ENCODE assay signal across 17 cellular contexts in genomic region chr4:123822353-123822752, GRCh38.
A peak's percentile ranks its signal among the peaks of the same experiment; 100 is the strongest.
DNase-seq lines count a peak whose midpoint lies in the region; ATAC-seq, FAIRE-seq and TF ChIP-seq lines count a peak whose summit lies in the region.
"Had no signal": no experiment of that assay in that cellular context is flagged by ENCODE, and none has a peak within 500 bp of the region (broad histone marks: within the 10 kb centered on the region; RNA-seq: fewer than 3 reads in every experiment).

No MANE protein-coding gene starts in this region.

- no TSS peak for BruUV-seq in HepG2 (replicated peaks; lab: Mats Ljungman, UMichigan)

- in situ Hi-C loops in HepG2 (cut with HindIII; ENCODE audit: extremely low pct_ligation_motif_present, low pct_unique_long_range_greater_than_20kb) = no loop called here

- H3K4me2 ChIP-seq in HepG2 (ENCODE audit: low read depth, low read length) = no peak overlapping the region
- H3K4me2 ChIP-seq: BLaER1 had no signal

- TF ChIP-seq POLR2A in HepG2 (IDR thresholded peaks at IDR 0.05; ENCODE audit: insufficient read depth in 1 of 2, low read depth in 2 of 2, low read length in 2 of 2) (no peak), right lobe of liver (IDR thresholded peaks at IDR 0.05) (no peak)

- H3K4me3 Mint-ChIP-seq in endodermal cell (no peak overlapping the region), mesothelial cell of epicardium (no peak overlapping the region)
- H3K4me3 Mint-ChIP-seq: CD8-positive, alpha-beta memory T cell had no signal

- intact Hi-C loops in HepG2 (cut with micrococcal nuclease; ENCODE audit: unreplicated experiment) = no loop called here
- intact Hi-C loops in right lobe of liver (cut with DNase I) = no loop called here
- intact Hi-C loops in posterior cingulate gyrus (cut with DNase I) = no loop called here

- FAIRE-seq in HepG2 (lab: Jason Lieb, UNC) = no peak
- FAIRE-seq: GM12892 had no signal

- POLR2A ChIA-PET in HepG2 (lab: Yijun Ruan, JAX) = interaction anchor here (1.8 kb wide), 1 partner anchor 35 kb away, joined by 5 read pairs; no protein-coding TSS in a partner anchor

- ATAC-seq in HepG2 (no peak), right lobe of liver (no peak), GM21367 (IDR thresholded peaks at IDR 0.05; ENCODE audit: unreplicated experiment) (no peak)

- H3K27ac Mint-ChIP-seq in endodermal cell = no peak overlapping the region
- H3K27ac Mint-ChIP-seq in mesothelial cell of epicardium = peak overlapping the region; percentile 28

- H3K4me3 ChIP-seq in HepG2 (replicated peaks in 1 of 3; ENCODE audit: insufficient read depth in 1 of 3, low read depth in 2 of 3, low read length in 3 of 3) (no peak overlapping the region), right lobe of liver (no peak overlapping the region), endodermal cell (ENCODE audit: low read length) (peak overlapping the region; percentile 37)
- H3K4me3 ChIP-seq: BLaER1 had no signal

- H3K36me3 Mint-ChIP-seq in endodermal cell (ENCODE audit: low read depth) = no peaks in the 10 kb centered on the region
- no peaks in the 10 kb centered on the region for H3K36me3 Mint-ChIP-seq in mesothelial cell of epicardium
- H3K36me3 Mint-ChIP-seq: CD8-positive, alpha-beta memory T cell had no signal

- H3K9ac ChIP-seq in HepG2 (ENCODE audit: insufficient read depth, low read depth, low read length) (no peak overlapping the region), endodermal cell (ENCODE audit: extremely low read depth, low read length, poor library complexity, severe bottlenecking) (no peak overlapping the region)
- H3K9ac ChIP-seq: BLaER1 had no signal

- H3K9me3 ChIP-seq in HepG2 (ENCODE audit: low read length) = no peaks in the 10 kb centered on the region
- no peaks in the 10 kb centered on the region for H3K9me3 ChIP-seq in right lobe of liver
- H3K9me3 ChIP-seq in endodermal cell (ENCODE audit: control insufficient read depth, low read length) = peaks cover 7% of the 10 kb centered on the region
- H3K9me3 ChIP-seq: BLaER1, Caco-2 had no signal

- DNase-seq in HepG2 (ENCODE audit: low spot score) (no peak), right lobe of liver (no peak), endodermal cell (no peak), mesothelial cell of epicardium (ENCODE audit: low spot score in 2 of 2, unreplicated experiment in 2 of 2) (no peak), SW480 (ENCODE audit: low spot score) (no peak), posterior cingulate gyrus (no peak)
- DNase-seq in central memory CD4-positive, alpha-beta T cell = no peak
- DNase-seq: AML-193; CD8-positive, alpha-beta memory T cell; DND-41; GDM1; HCEC 1CT had no signal

- CTCF ChIA-PET in HepG2 (lab: Yijun Ruan, JAX; ENCODE audit: low intra/inter-chr PET ratio, low total read pairs) = no interaction called here

- no peaks in the 10 kb centered on the region for H4K20me1 ChIP-seq in HepG2 (ENCODE audit: insufficient read depth, low read length)
- H4K20me1 ChIP-seq: BLaER1 had no signal

- no peak overlapping the region for H2AFZ ChIP-seq in HepG2 (ENCODE audit: low read length)

- H3K4me1 ChIP-seq in HepG2 (ENCODE audit: insufficient read depth, low read length) (peaks cover 41% of the 10 kb centered on the region), right lobe of liver (no peaks in the 10 kb centered on the region), endodermal cell (ENCODE audit: control insufficient read depth, insufficient read depth, low read length) (no peaks in the 10 kb centered on the region)
- H3K4me1 ChIP-seq: BLaER1, Caco-2 had no signal

- H3K9me3 Mint-ChIP-seq in endodermal cell = peaks cover 7% of the 10 kb centered on the region
- peaks cover 8% of the 10 kb centered on the region for H3K9me3 Mint-ChIP-seq in mesothelial cell of epicardium

- H3K36me3 ChIP-seq in HepG2 (replicated peaks in 1 of 2; ENCODE audit: control insufficient read depth in 1 of 2, insufficient read depth in 2 of 2, low read length in 2 of 2) = no peaks in the 10 kb centered on the region; a peak in 1 of 5 replicates
- no peaks in the 10 kb centered on the region for H3K36me3 ChIP-seq in right lobe of liver
- no peaks in the 10 kb centered on the region for H3K36me3 ChIP-seq in endodermal cell (ENCODE audit: control insufficient read depth, insufficient read depth, low read length)
- H3K36me3 ChIP-seq: BLaER1 had no signal

- no peaks in the 10 kb centered on the region for H3K27me3 Mint-ChIP-seq in endodermal cell (ENCODE audit: insufficient read depth)
- H3K27me3 Mint-ChIP-seq in mesothelial cell of epicardium (ENCODE audit: low read depth) = no peaks in the 10 kb centered on the region

- peaks cover 9% of the 10 kb centered on the region for H3K4me1 Mint-ChIP-seq in endodermal cell
- H3K4me1 Mint-ChIP-seq in mesothelial cell of epicardium = peaks cover 29% of the 10 kb centered on the region
- H3K4me1 Mint-ChIP-seq: CD8-positive, alpha-beta memory T cell had no signal

- no peak for TF ChIP-seq CTCF in HepG2 (CRISPR knock-in tag; IDR thresholded peaks at IDR 0.05)
- TF ChIP-seq CTCF in right lobe of liver (IDR thresholded peaks at IDR 0.05) = no peak
- no peak for TF ChIP-seq CTCF in endodermal cell (conservative IDR thresholded peaks at IDR 0.05)
- TF ChIP-seq CTCF in mesothelial cell of epicardium (IDR thresholded peaks at IDR 0.05; ENCODE audit: unreplicated experiment) = no peak

- no peaks in the 10 kb centered on the region for H3K79me2 ChIP-seq in HepG2 (ENCODE audit: insufficient read depth, low read length)

- 68% methylated on average over 2 of the region's 2 CpGs for WGBS in HepG2 (ENCODE audit: low lambda C conversion rate)
- WGBS in right lobe of liver (ENCODE audit: insufficient coverage, low coverage, low lambda C conversion rate, missing lambda C conversion rate) = 38% methylated on average over 2 of the region's 2 CpGs
- 86 to 93% methylated on average over 2 of the region's 2 CpGs for WGBS in endodermal cell (ENCODE audit: insufficient coverage in 1 of 2, insufficient read length in 1 of 2), 2 experiments

- no peak for TF ChIP-seq RAD21 in HepG2 (CRISPR knock-in tag; IDR thresholded peaks at IDR 0.05)

- H3K27me3 ChIP-seq in HepG2 (ENCODE audit: control insufficient read depth in 1 of 2, insufficient read depth in 2 of 2, low read length in 2 of 2) = no peaks in the 10 kb centered on the region
- H3K27me3 ChIP-seq in right lobe of liver = no peaks in the 10 kb centered on the region
- H3K27me3 ChIP-seq in endodermal cell (ENCODE audit: control insufficient read depth, insufficient read depth, low read length, poor library complexity, severe bottlenecking) = no peaks in the 10 kb centered on the region
- H3K27me3 ChIP-seq: BLaER1 had no signal

- TF ChIP-seq EP300 in HepG2 (IDR thresholded peaks at IDR 0.05; ENCODE audit: low read depth in 2 of 2, low read length in 2 of 2) = no peak
- no peak for TF ChIP-seq EP300 in HepG2 (CRISPR knock-in tag; IDR thresholded peaks at IDR 0.05; ENCODE audit: borderline replicate concordance)

- H3K27ac ChIP-seq in HepG2 (ENCODE audit: extremely low read length, insufficient read depth, low read length) (no peak overlapping the region), right lobe of liver (no peak overlapping the region), endodermal cell (ENCODE audit: low read depth, low read length) (no peak overlapping the region)
- H3K27ac ChIP-seq: 22Rv1, BLaER1 had no signal

TF ChIP-seq in HepG2, 621 proteins besides CTCF, POLR2A, EP300 and RAD21:
- TF ChIP-seq PRPF4 (IDR thresholded peaks at IDR 0.05; ENCODE audit: low read depth, low read length, poor library complexity, severe bottlenecking) = no peak
- peak; percentile 98 for TF ChIP-seq ZNF564 (CRISPR knock-in tag; IDR thresholded peaks at IDR 0.05)
